ENCODE assay signal across 26 cellular contexts in the genomic region with DNA sequence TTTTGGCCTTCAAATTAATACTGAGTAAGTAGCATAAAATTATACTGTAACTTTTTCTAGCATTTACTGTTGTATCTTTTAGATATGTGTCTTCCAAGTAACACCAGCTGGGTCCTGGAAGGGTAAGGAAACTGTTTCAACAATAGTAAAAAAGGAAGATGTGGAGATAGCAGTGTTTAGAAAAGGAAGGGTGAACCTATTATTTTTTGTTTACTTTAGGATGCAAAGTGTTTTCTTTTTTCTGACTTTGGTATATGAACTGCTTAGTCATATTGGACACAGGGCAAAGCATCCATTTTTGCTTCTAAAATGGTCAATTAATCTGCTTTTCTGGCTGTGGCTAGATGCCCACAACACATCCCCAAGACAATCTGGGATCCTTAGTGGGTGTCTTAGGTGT. TPM values are rescaled to one million over a fixed set of nuclear protein-coding genes. Genes with fewer than 3 reads are reported as not detected.
"Had no signal": no experiment of that assay in that cellular context is flagged by ENCODE, and none has a peak within 500 bp of the region (broad histone marks: within the 10 kb centered on the region; RNA-seq: fewer than 3 reads in every experiment).

No MANE protein-coding gene starts in this region.

- DNase-seq: activated CD4-positive, alpha-beta T cell treated with anti-CD3 and anti-CD28 coated beads for 36 hours; activated CD8-positive, alpha-beta memory T cell treated with anti-CD3 and anti-CD28 coated beads, Interleukin-2, amount 50 U/mL, for 48 hours; activated CD8-positive, alpha-beta T cell treated with anti-CD3 and anti-CD28 coated beads for 36 hours; activated naive CD4-positive, alpha-beta T cell treated with anti-CD3 and anti-CD28 coated beads, Interleukin-2, amount 50 U/mL, for 16 hours; activated naive CD8-positive, alpha-beta T cell treated with anti-CD3 and anti-CD28 coated beads, Interleukin-2, amount 10 ng/mL, durations not matched to agents 7 days and 5 days; activated T-cell treated with anti-CD3 and anti-CD28 coated beads, Interleukin-2, amount 50 U/mL, for 1 hour; adrenal gland; anterior cingulate cortex; cerebellar nuclear complex; MM.1S; NCI-H1105; NCI-H1436; NCI-H1694 treated with DMSO at 0.1 percent for 48 hours; NCI-H2029 treated with DMSO at 0.1 percent for 48 hours; NCI-H510A treated with DMSO at 0.1 percent for 48 hours; NCI-H69; NK-92 treated with Interleukin-12 subunit alpha and Interleukin-12 subunit beta, amount 100 ng/mL, for 24 hours; OCI-M1; Peyer's patch; Right ventricle myocardium superior; SJCRH30; SK-N-SH; T-helper 1 cell; WERI-Rb-1 had no signal

- H3K4me3 Mint-ChIP-seq: activated CD4-positive, alpha-beta T cell treated with anti-CD3 and anti-CD28 coated beads for 36 hours; activated CD8-positive, alpha-beta T cell treated with anti-CD3 and anti-CD28 coated beads for 36 hours; activated naive CD8-positive, alpha-beta T cell treated with anti-CD3 and anti-CD28 coated beads, Interleukin-2, amount 10 ng/mL, durations not matched to agents 7 days and 5 days had no signal

- H3K36me3 ChIP-seq: adrenal gland, Peyer's patch, SJCRH30, WERI-Rb-1 had no signal

- H3K27ac ChIP-seq: adrenal gland, Peyer's patch, RWPE1, SJCRH30, WERI-Rb-1 had no signal

- H3K36me3 Mint-ChIP-seq: activated naive CD8-positive, alpha-beta T cell treated with anti-CD3 and anti-CD28 coated beads, Interleukin-2, amount 10 ng/mL, durations not matched to agents 7 days and 5 days had no signal

- H3K27me3 Mint-ChIP-seq: activated CD4-positive, alpha-beta T cell treated with anti-CD3 and anti-CD28 coated beads for 36 hours; activated CD8-positive, alpha-beta T cell treated with anti-CD3 and anti-CD28 coated beads for 36 hours had no signal

- H3K9me3 ChIP-seq: adrenal gland, Peyer's patch, SJCRH30, SK-N-SH had no signal

- H3K9ac ChIP-seq: SK-N-SH had no signal

- H3K27ac Mint-ChIP-seq: activated CD4-positive, alpha-beta T cell treated with anti-CD3 and anti-CD28 coated beads for 36 hours; activated CD8-positive, alpha-beta T cell treated with anti-CD3 and anti-CD28 coated beads for 36 hours; activated naive CD8-positive, alpha-beta T cell treated with anti-CD3 and anti-CD28 coated beads, Interleukin-2, amount 10 ng/mL, durations not matched to agents 7 days and 5 days had no signal

- H3K27me3 ChIP-seq: adrenal gland, Peyer's patch, SJCRH30 had no signal

- H3K4me2 ChIP-seq: SK-N-SH had no signal

- H3K4me3 ChIP-seq: adrenal gland, Peyer's patch, SJCRH30 had no signal

- H3K9me3 Mint-ChIP-seq: activated CD8-positive, alpha-beta T cell treated with anti-CD3 and anti-CD28 coated beads for 36 hours; activated naive CD8-positive, alpha-beta T cell treated with anti-CD3 and anti-CD28 coated beads, Interleukin-2, amount 10 ng/mL, durations not matched to agents 7 days and 5 days had no signal

- ATAC-seq: activated CD4-positive, alpha-beta T cell treated with anti-CD3 and anti-CD28 coated beads for 36 hours; activated CD8-positive, alpha-beta T cell treated with anti-CD3 and anti-CD28 coated beads for 36 hours had no signal

- H3K4me1 ChIP-seq: Peyer's patch, SJCRH30 had no signal

RNA-seq across cellular contexts. Expression of gene PKD2L2, which starts 5.3 kb away (rescaled TPM):
- total RNA-seq: activated CD8-positive, alpha-beta T cell treated with anti-CD3 and anti-CD28 coated beads for 36 hours; activated naive CD8-positive, alpha-beta T cell treated with anti-CD3 and anti-CD28 coated beads, Interleukin-2, amount 10 ng/mL, durations not matched to agents 7 days and 5 days; Peyer's patch; SJCRH30; T-helper 2 cell treated with Interferon-gamma antibody and Interleukin-4, amounts not matched to agents 100 ng/mL and 5 ng/mL, for 36 hours had no signal

RNA-seq across cellular contexts. Expression of gene MYOT, which starts 26.9 kb away (rescaled TPM):
- total RNA-seq: activated CD4-positive, alpha-beta T cell treated with anti-CD3 and anti-CD28 coated beads for 36 hours; activated CD8-positive, alpha-beta T cell treated with anti-CD3 and anti-CD28 coated beads for 36 hours; activated naive CD8-positive, alpha-beta T cell treated with anti-CD3 and anti-CD28 coated beads, Interleukin-2, amount 10 ng/mL, durations not matched to agents 7 days and 5 days; SJCRH30; T-helper 2 cell treated with Interferon-gamma antibody and Interleukin-4, amounts not matched to agents 100 ng/mL and 5 ng/mL, for 36 hours had no signal
